ENCODE assay signal across 1 cellular context in the genomic region with DNA sequence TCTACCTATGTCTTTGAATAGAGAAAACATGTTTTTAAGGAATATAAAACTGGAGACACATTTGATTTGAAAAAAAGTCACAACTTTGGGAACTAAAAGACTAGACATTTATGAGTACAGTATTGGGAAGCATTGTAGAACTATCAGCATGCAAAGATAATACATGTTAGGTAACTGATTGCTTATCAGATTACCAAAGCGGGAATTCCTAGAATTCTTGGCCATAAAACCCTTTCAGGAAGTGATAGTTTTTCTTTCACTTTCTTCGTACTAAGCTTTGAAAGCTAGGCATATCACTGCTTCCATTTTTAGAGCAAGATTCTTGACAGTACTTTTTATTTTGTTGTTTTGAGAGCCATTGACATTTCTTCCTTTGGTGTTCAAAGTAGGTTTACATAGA.
TF ChIP-seq lines count a peak whose summit lies in the region.

No MANE protein-coding gene starts in this region.

TF ChIP-seq in WTC11, 78 proteins besides CTCF, POLR2A, EP300 and RAD21 (continued from another document):
- TF ChIP-seq, protein P1, sequence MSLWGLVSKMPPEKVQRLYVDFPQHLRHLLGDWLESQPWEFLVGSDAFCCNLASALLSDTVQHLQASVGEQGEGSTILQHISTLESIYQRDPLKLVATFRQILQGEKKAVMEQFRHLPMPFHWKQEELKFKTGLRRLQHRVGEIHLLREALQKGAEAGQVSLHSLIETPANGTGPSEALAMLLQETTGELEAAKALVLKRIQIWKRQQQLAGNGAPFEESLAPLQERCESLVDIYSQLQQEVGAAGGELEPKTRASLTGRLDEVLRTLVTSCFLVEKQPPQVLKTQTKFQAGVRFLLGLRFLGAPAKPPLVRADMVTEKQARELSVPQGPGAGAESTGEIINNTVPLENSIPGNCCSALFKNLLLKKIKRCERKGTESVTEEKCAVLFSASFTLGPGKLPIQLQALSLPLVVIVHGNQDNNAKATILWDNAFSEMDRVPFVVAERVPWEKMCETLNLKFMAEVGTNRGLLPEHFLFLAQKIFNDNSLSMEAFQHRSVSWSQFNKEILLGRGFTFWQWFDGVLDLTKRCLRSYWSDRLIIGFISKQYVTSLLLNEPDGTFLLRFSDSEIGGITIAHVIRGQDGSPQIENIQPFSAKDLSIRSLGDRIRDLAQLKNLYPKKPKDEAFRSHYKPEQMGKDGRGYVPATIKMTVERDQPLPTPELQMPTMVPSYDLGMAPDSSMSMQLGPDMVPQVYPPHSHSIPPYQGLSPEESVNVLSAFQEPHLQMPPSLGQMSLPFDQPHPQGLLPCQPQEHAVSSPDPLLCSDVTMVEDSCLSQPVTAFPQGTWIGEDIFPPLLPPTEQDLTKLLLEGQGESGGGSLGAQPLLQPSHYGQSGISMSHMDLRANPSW (CRISPR knock-in tag; conservative IDR thresholded peaks at IDR 0.05; ENCODE audit: low read depth), result no peak
- TF ChIP-seq ETV6 (CRISPR knock-in tag; IDR thresholded peaks at IDR 0.05) (no peak), ELF4 (CRISPR knock-in tag; IDR thresholded peaks at IDR 0.05; ENCODE audit: low read depth) (no peak), GTF2I (CRISPR knock-in tag; conservative IDR thresholded peaks at IDR 0.05) (no peak), ZBTB21 (CRISPR knock-in tag; IDR thresholded peaks at IDR 0.05; ENCODE audit: borderline replicate concordance) (no peak), ZNF425 (CRISPR knock-in tag; conservative IDR thresholded peaks at IDR 0.05) (no peak), TP53 (CRISPR knock-in tag; IDR thresholded peaks at IDR 0.05) (no peak)
